Comparison of ENCODE assay signal across 27 cellular contexts in genomic region chr12:26995706-26996105, GRCh38.
"Had no signal": no experiment of that assay in that cellular context is flagged by ENCODE, and none has a peak within 500 bp of the region (broad histone marks: within the 10 kb centered on the region; RNA-seq: fewer than 3 reads in every experiment).

No MANE protein-coding gene starts in this region.

- FAIRE-seq: urothelium cell line had no signal

- H3K27ac ChIP-seq: stomach, suprapubic skin, testis, thoracic aorta, thyroid gland, tibial artery, tibial nerve, transverse colon, upper lobe of left lung, upper lobe of right lung, uterus, vagina had no signal

- H3K9me3 ChIP-seq: stomach, suprapubic skin, testis, thoracic aorta, thyroid gland, tibial artery, tibial nerve, transverse colon, upper lobe of left lung, upper lobe of right lung, uterus, vagina had no signal

- H3K27me3 ChIP-seq: stomach, suprapubic skin, testis, thyroid gland, tibial artery, tibial nerve, transverse colon, upper lobe of left lung, upper lobe of right lung, uterus, vagina had no signal

- ATAC-seq: stimulated activated effector memory CD8-positive, alpha-beta T cell treated with anti-CD3 and anti-CD28 coated beads, Interleukin-12 subunit alpha, Interleukin-12 subunit beta, amount 100 ng/mL, for 72 hours; stimulated activated memory B cell treated with anti-CD40 and anti-IgM and Interleukin-4, amounts not matched to agents 10 μg/mL and 1 μg/mL and 100 μg/mL, for 72 hours; stimulated activated naive B cell treated with anti-CD40 and anti-IgM and Interleukin-4, amounts not matched to agents 10 μg/mL and 1 μg/mL and 100 μg/mL, for 72 hours; stimulated activated naive CD8-positive, alpha-beta T cell treated with anti-CD3 and anti-CD28 coated beads, Interleukin-15, amount 100 ng/mL, for 72 hours; stimulated activated naive CD8-positive, alpha-beta T cell treated with anti-CD3 and anti-CD28 coated beads, Interleukin-15, Interleukin-2, amounts not matched to agents 100 U/mL and 50 U/mL, for 24 hours; upper lobe of right lung had no signal

- H3K4me1 ChIP-seq: suprapubic skin, testis, thyroid gland, tibial artery, tibial nerve, transverse colon, upper lobe of left lung, upper lobe of right lung, uterus, vagina had no signal

- DNase-seq: stimulated activated CD4-positive, alpha-beta T cell treated with anti-CD3 and anti-CD28 coated beads, Interleukin-2, amount 100 ng/mL, for 48 hours; stimulated activated CD4-positive, alpha-beta T cell treated with anti-CD3 and anti-CD28 coated beads, Interleukin-4, amount 100 ng/mL, for 1 hour; stimulated activated CD4-positive, alpha-beta T cell treated with anti-CD3 and anti-CD28 coated beads, Interleukin-4, amount 100 ng/mL, for 24 hours; stimulated activated CD4-positive, alpha-beta T cell treated with anti-CD3 and anti-CD28 coated beads, Interleukin-4, amount 100 ng/mL, for 4 hours; stimulated activated CD8-positive, alpha-beta memory T cell treated with anti-CD3 and anti-CD28 coated beads, Interleukin-4, amount 100 ng/mL, for 48 hours; stimulated activated naive B cell treated with anti-CD40 and anti-IgM and Interleukin-4, amounts not matched to agents 10 μg/mL and 1 μg/mL and 100 μg/mL, for 72 hours; stimulated activated naive CD4-positive, alpha-beta T cell; stimulated activated naive CD4-positive, alpha-beta T cell treated with Interleukin-2 at 50 U/mL for 16 hours; stimulated activated naive CD8-positive, alpha-beta T cell treated with anti-CD3 and anti-CD28 coated beads, Interleukin-15, amount 100 ng/mL, for 72 hours; stimulated activated naive CD8-positive, alpha-beta T cell treated with anti-CD3 and anti-CD28 coated beads, Interleukin-15, Interleukin-2, amounts not matched to agents 100 U/mL and 50 U/mL, for 24 hours; stomach; substantia nigra; testis; thyroid gland; tibial artery; transverse colon; trophoblast cell; upper lobe of left lung; upper lobe of right lung; uterus had no signal

- H3K36me3 ChIP-seq: uterus had no signal

- H3K4me3 ChIP-seq: stomach, suprapubic skin, testis, thoracic aorta, thyroid gland, tibial artery, tibial nerve, transverse colon, upper lobe of left lung, upper lobe of right lung, uterus, vagina had no signal
